In the genomic region with DNA sequence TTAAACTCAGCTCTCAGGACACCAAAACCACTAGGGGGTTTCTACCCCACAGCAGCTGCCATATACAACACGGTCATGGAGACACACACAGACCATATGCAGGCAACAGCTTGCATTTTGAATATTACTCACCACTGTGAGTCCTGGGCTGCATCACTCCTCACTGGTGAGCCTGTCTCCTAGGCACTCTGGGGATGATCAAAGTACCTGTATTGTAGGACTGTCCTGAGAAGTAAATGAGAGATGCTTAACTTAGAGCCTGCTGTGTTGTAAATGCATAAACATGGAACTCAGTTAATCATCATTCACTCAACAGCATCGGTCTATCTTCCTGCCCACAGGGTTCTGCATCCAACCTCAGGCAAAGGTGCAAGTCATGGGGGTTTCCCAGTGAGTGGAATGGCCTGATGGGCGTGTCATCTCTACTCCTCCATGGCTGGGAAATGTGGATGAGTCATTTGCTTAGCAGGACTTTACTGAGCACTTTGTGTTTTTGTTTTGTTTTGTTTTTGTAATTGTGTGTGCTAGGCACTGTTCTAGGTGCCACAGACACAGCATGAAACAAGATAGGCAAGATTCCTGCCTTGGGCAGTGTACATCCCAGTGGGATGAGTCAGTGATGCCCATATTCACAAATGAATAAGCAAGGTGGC, we compare ENCODE assay signal across 8 cellular contexts.
DNase-seq lines count a peak whose midpoint lies in the region; ATAC-seq and TF ChIP-seq lines count a peak whose summit lies in the region.

No MANE protein-coding gene starts in this region.

- H3K36me3 ChIP-seq in GM23338 (ENCODE audit: insufficient read depth) = no peaks in the 10 kb centered on the region

- no peaks in the 10 kb centered on the region for H3K4me1 Mint-ChIP-seq in GM23338

- intact Hi-C loops in posterior cingulate gyrus (cut with DNase I) = no loop called here

- H2AFZ ChIP-seq in GM23338 = no peak overlapping the region

- no peaks in the 10 kb centered on the region for H4K20me1 ChIP-seq in GM23338 (replicated peaks; ENCODE audit: insufficient read depth)

- ATAC-seq in GM21526 (IDR thresholded peaks at IDR 0.05; ENCODE audit: low FRiP score, unreplicated experiment) (peak; percentile 76), GM23338 (no peak)

- H3K27ac Mint-ChIP-seq in GM23338 = no peak overlapping the region

- DNase-seq in GM10266 (ENCODE audit: extremely low spot score) (peak; percentile 13), HK-2 (ENCODE audit: unreplicated experiment) (peak; percentile 64), choroid plexus epithelial cell (ENCODE audit: low read depth) (peak; percentile 85), posterior cingulate gyrus (no peak), NCI-H2081 treated with DMSO at 0.1 percent for 48 hours (lab: John Stamatoyannopoulos, UW) (no peak), GM23338 (ENCODE audit: low spot score) (no peak)
- peak in 2 of 3 experiments; percentile 18 to 38 for DNase-seq in stimulated activated CD4-positive, alpha-beta T cell treated with anti-CD3 and anti-CD28 coated beads, TNF-alpha, amount 100 ng/mL, for 24 hours (ENCODE audit: low read depth in 3 of 3)

- no peaks in the 10 kb centered on the region for H3K27me3 ChIP-seq in GM23338 (ENCODE audit: insufficient read depth)

- no peaks in the 10 kb centered on the region for H3K79me2 ChIP-seq in GM23338 (replicated peaks; ENCODE audit: insufficient read depth)

- no peak overlapping the region for H3K4me2 ChIP-seq in GM23338

- H3K4me3 ChIP-seq in choroid plexus epithelial cell (ENCODE audit: low read depth, low read length) (no peak overlapping the region), GM23338 (no peak overlapping the region)

- H3K4me1 ChIP-seq in GM23338 (ENCODE audit: insufficient read depth) = no peaks in the 10 kb centered on the region

- H3K27me3 Mint-ChIP-seq in GM23338 (ENCODE audit: insufficient read depth, low read depth, poor library complexity) = no peaks in the 10 kb centered on the region

- peaks cover 80% of the 10 kb centered on the region for H3K9me3 Mint-ChIP-seq in GM23338

- H3F3A ChIP-seq in GM23338 (replicated peaks; ENCODE audit: low read depth) = no peaks in the 10 kb centered on the region

- peaks cover 34% of the 10 kb centered on the region for H3K36me3 Mint-ChIP-seq in GM23338 (ENCODE audit: low read depth)

- no peaks in the 10 kb centered on the region; the same call in 1 of the 2 replicates for H3K9me2 ChIP-seq in GM23338 (ENCODE audit: insufficient read depth)

- no peak for TF ChIP-seq CTCF in GM10266 (IDR thresholded peaks at IDR 0.05; ENCODE audit: control insufficient read depth, insufficient read depth, low read depth, missing control alignments)
- no peak for TF ChIP-seq CTCF in choroid plexus epithelial cell (conservative IDR thresholded peaks at IDR 0.05; ENCODE audit: low read depth, low read length)
- TF ChIP-seq CTCF in GM23338 (conservative IDR thresholded peaks at IDR 0.05; ENCODE audit: low read depth in 2 of 2) = no peak

- H3K4me3 Mint-ChIP-seq in GM23338 = no peak overlapping the region

- no peak overlapping the region for H3K27ac ChIP-seq in GM23338 (ENCODE audit: low read depth)

TF ChIP-seq in GM23338, 12 proteins besides CTCF, POLR2A, EP300 and RAD21:
- no peak for TF ChIP-seq ZNF114 (CRISPR knock-in tag; IDR thresholded peaks at IDR 0.05)
- TF ChIP-seq POLR2AphosphoS5 (IDR thresholded peaks at IDR 0.05; ENCODE audit: low read depth) = no peak
- TF ChIP-seq, protein P1, sequence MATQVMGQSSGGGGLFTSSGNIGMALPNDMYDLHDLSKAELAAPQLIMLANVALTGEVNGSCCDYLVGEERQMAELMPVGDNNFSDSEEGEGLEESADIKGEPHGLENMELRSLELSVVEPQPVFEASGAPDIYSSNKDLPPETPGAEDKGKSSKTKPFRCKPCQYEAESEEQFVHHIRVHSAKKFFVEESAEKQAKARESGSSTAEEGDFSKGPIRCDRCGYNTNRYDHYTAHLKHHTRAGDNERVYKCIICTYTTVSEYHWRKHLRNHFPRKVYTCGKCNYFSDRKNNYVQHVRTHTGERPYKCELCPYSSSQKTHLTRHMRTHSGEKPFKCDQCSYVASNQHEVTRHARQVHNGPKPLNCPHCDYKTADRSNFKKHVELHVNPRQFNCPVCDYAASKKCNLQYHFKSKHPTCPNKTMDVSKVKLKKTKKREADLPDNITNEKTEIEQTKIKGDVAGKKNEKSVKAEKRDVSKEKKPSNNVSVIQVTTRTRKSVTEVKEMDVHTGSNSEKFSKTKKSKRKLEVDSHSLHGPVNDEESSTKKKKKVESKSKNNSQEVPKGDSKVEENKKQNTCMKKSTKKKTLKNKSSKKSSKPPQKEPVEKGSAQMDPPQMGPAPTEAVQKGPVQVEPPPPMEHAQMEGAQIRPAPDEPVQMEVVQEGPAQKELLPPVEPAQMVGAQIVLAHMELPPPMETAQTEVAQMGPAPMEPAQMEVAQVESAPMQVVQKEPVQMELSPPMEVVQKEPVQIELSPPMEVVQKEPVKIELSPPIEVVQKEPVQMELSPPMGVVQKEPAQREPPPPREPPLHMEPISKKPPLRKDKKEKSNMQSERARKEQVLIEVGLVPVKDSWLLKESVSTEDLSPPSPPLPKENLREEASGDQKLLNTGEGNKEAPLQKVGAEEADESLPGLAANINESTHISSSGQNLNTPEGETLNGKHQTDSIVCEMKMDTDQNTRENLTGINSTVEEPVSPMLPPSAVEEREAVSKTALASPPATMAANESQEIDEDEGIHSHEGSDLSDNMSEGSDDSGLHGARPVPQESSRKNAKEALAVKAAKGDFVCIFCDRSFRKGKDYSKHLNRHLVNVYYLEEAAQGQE (IDR thresholded peaks at IDR 0.05; ENCODE audit: unreplicated experiment) = no peak
- no peak for TF ChIP-seq CREB1 (CRISPR knock-in tag; IDR thresholded peaks at IDR 0.05; ENCODE audit: low read depth)
- TF ChIP-seq EZH2phosphoT487 (IDR thresholded peaks at IDR 0.05; ENCODE audit: unreplicated experiment) = no peak
- TF ChIP-seq JUNB (IDR thresholded peaks at IDR 0.05; ENCODE audit: unreplicated experiment) = no peak
- TF ChIP-seq, protein P2, sequence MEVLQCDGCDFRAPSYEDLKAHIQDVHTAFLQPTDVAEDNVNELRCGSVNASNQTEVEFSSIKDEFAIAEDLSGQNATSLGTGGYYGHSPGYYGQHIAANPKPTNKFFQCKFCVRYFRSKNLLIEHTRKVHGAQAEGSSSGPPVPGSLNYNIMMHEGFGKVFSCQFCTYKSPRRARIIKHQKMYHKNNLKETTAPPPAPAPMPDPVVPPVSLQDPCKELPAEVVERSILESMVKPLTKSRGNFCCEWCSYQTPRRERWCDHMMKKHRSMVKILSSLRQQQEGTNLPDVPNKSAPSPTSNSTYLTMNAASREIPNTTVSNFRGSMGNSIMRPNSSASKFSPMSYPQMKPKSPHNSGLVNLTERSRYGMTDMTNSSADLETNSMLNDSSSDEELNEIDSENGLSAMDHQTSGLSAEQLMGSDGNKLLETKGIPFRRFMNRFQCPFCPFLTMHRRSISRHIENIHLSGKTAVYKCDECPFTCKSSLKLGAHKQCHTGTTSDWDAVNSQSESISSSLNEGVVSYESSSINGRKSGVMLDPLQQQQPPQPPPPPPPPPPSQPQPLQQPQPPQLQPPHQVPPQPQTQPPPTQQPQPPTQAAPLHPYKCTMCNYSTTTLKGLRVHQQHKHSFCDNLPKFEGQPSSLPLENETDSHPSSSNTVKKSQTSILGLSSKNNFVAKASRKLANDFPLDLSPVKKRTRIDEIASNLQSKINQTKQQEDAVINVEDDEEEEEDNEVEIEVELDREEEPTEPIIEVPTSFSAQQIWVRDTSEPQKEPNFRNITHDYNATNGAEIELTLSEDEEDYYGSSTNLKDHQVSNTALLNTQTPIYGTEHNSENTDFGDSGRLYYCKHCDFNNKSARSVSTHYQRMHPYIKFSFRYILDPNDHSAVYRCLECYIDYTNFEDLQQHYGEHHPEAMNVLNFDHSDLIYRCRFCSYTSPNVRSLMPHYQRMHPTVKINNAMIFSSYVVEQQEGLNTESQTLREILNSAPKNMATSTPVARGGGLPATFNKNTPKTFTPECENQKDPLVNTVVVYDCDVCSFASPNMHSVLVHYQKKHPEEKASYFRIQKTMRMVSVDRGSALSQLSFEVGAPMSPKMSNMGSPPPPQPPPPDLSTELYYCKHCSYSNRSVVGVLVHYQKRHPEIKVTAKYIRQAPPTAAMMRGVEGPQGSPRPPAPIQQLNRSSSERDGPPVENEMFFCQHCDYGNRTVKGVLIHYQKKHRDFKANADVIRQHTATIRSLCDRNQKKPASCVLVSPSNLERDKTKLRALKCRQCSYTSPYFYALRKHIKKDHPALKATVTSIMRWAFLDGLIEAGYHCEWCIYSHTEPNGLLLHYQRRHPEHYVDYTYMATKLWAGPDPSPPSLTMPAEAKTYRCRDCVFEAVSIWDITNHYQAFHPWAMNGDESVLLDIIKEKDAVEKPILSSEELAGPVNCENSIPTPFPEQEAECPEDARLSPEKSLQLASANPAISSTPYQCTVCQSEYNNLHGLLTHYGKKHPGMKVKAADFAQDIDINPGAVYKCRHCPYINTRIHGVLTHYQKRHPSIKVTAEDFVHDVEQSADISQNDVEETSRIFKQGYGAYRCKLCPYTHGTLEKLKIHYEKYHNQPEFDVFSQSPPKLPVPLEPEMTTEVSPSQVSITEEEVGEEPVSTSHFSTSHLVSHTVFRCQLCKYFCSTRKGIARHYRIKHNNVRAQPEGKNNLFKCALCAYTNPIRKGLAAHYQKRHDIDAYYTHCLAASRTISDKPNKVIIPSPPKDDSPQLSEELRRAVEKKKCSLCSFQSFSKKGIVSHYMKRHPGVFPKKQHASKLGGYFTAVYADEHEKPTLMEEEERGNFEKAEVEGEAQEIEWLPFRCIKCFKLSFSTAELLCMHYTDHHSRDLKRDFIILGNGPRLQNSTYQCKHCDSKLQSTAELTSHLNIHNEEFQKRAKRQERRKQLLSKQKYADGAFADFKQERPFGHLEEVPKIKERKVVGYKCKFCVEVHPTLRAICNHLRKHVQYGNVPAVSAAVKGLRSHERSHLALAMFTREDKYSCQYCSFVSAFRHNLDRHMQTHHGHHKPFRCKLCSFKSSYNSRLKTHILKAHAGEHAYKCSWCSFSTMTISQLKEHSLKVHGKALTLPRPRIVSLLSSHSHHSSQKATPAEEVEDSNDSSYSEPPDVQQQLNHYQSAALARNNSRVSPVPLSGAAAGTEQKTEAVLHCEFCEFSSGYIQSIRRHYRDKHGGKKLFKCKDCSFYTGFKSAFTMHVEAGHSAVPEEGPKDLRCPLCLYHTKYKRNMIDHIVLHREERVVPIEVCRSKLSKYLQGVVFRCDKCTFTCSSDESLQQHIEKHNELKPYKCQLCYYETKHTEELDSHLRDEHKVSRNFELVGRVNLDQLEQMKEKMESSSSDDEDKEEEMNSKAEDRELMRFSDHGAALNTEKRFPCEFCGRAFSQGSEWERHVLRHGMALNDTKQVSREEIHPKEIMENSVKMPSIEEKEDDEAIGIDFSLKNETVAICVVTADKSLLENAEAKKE (CRISPR knock-in tag; IDR thresholded peaks at IDR 0.05) = no peak
- no peak for TF ChIP-seq ZNF331 (CRISPR knock-in tag; IDR thresholded peaks at IDR 0.05; ENCODE audit: low read depth)
- no peak for TF ChIP-seq NANOG (IDR thresholded peaks at IDR 0.05; ENCODE audit: borderline replicate concordance)
- TF ChIP-seq STAT1 (IDR thresholded peaks at IDR 0.05; ENCODE audit: unreplicated experiment) = no peak
- TF ChIP-seq EZH2 (IDR thresholded peaks at IDR 0.05; ENCODE audit: low read depth, unreplicated experiment) = no peak
TF ChIP-seq in GM23338: peak in this region for 0.

Comparison
In these comparisons a context has a peak if more than half of its experiments do, and no peak if none do; other contexts are left out.
1. DNase-seq: peak in GM10266 (single experiment), HK-2 (single experiment), choroid plexus epithelial cell (single experiment) and stimulated activated CD4-positive, alpha-beta T cell treated with anti-CD3 and anti-CD28 coated beads, TNF-alpha, amount 100 ng/mL, for 24 hours (2 of 3); none in posterior cingulate gyrus (0 of 10), NCI-H2081 treated with DMSO at 0.1 percent for 48 hours (single experiment) and GM23338 (single experiment).